Comparison of ENCODE assay signal across 2 cellular contexts in the genomic region with DNA sequence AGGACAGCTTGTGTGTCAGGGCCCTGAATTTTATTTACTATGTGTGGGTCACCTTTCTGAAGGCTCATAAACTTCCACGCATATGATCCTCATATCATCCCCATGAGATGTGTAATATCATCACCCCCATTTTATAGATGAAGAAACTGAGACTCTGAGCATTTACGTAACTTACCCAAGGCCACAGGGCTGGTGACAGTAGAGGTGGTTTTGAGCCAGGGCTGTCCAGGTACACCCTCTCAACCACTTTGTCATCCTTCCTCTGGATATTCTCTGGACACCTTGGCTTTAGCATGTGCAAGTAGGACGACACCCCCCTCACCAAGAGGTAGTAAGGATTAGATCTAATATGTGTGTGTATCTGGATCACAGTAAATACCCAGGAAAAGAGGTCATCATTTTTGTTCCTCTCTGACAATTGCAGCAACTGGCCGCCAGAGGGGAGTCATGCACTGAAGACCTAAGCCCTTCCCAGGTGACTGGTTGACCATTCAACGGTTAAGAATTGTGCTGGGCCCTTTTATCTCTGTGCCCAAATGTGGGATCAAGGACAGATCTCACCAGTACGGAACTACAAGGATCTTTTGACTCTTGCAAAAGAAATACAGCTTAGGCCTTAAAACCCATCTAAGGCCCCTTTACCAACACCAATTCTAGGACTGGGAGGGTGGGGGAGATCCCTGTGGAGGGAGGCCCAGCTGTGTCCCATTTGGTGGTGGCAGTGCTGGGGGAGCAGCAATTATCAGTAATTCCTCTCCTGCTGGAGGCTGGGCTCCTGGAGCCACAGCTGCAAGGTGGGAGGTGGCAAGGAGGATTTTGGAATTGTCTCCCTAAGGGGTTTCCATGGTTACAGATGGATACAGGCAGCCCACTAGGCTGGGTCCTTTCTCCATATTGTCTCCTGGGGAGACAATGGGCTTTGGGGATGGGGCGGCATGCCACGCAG.
TF ChIP-seq lines count a peak whose summit lies in the region.

No MANE protein-coding gene starts in this region.

TF ChIP-seq in GM23338, 12 proteins besides CTCF, POLR2A, EP300 and RAD21 (continues in another document):
- TF ChIP-seq EZH2 (IDR thresholded peaks at IDR 0.05; ENCODE audit: low read depth, unreplicated experiment) (no peak), POLR2AphosphoS5 (IDR thresholded peaks at IDR 0.05; ENCODE audit: low read depth) (no peak), ZNF331 (CRISPR knock-in tag; IDR thresholded peaks at IDR 0.05; ENCODE audit: low read depth) (no peak), EZH2phosphoT487 (IDR thresholded peaks at IDR 0.05; ENCODE audit: unreplicated experiment) (no peak), JUNB (IDR thresholded peaks at IDR 0.05; ENCODE audit: unreplicated experiment) (no peak), STAT1 (IDR thresholded peaks at IDR 0.05; ENCODE audit: unreplicated experiment) (no peak), ZNF114 (CRISPR knock-in tag; IDR thresholded peaks at IDR 0.05) (no peak)
- TF ChIP-seq, protein P1, sequence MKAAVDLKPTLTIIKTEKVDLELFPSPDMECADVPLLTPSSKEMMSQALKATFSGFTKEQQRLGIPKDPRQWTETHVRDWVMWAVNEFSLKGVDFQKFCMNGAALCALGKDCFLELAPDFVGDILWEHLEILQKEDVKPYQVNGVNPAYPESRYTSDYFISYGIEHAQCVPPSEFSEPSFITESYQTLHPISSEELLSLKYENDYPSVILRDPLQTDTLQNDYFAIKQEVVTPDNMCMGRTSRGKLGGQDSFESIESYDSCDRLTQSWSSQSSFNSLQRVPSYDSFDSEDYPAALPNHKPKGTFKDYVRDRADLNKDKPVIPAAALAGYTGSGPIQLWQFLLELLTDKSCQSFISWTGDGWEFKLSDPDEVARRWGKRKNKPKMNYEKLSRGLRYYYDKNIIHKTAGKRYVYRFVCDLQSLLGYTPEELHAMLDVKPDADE (IDR thresholded peaks at IDR 0.05): no peak
- TF ChIP-seq, protein P2, sequence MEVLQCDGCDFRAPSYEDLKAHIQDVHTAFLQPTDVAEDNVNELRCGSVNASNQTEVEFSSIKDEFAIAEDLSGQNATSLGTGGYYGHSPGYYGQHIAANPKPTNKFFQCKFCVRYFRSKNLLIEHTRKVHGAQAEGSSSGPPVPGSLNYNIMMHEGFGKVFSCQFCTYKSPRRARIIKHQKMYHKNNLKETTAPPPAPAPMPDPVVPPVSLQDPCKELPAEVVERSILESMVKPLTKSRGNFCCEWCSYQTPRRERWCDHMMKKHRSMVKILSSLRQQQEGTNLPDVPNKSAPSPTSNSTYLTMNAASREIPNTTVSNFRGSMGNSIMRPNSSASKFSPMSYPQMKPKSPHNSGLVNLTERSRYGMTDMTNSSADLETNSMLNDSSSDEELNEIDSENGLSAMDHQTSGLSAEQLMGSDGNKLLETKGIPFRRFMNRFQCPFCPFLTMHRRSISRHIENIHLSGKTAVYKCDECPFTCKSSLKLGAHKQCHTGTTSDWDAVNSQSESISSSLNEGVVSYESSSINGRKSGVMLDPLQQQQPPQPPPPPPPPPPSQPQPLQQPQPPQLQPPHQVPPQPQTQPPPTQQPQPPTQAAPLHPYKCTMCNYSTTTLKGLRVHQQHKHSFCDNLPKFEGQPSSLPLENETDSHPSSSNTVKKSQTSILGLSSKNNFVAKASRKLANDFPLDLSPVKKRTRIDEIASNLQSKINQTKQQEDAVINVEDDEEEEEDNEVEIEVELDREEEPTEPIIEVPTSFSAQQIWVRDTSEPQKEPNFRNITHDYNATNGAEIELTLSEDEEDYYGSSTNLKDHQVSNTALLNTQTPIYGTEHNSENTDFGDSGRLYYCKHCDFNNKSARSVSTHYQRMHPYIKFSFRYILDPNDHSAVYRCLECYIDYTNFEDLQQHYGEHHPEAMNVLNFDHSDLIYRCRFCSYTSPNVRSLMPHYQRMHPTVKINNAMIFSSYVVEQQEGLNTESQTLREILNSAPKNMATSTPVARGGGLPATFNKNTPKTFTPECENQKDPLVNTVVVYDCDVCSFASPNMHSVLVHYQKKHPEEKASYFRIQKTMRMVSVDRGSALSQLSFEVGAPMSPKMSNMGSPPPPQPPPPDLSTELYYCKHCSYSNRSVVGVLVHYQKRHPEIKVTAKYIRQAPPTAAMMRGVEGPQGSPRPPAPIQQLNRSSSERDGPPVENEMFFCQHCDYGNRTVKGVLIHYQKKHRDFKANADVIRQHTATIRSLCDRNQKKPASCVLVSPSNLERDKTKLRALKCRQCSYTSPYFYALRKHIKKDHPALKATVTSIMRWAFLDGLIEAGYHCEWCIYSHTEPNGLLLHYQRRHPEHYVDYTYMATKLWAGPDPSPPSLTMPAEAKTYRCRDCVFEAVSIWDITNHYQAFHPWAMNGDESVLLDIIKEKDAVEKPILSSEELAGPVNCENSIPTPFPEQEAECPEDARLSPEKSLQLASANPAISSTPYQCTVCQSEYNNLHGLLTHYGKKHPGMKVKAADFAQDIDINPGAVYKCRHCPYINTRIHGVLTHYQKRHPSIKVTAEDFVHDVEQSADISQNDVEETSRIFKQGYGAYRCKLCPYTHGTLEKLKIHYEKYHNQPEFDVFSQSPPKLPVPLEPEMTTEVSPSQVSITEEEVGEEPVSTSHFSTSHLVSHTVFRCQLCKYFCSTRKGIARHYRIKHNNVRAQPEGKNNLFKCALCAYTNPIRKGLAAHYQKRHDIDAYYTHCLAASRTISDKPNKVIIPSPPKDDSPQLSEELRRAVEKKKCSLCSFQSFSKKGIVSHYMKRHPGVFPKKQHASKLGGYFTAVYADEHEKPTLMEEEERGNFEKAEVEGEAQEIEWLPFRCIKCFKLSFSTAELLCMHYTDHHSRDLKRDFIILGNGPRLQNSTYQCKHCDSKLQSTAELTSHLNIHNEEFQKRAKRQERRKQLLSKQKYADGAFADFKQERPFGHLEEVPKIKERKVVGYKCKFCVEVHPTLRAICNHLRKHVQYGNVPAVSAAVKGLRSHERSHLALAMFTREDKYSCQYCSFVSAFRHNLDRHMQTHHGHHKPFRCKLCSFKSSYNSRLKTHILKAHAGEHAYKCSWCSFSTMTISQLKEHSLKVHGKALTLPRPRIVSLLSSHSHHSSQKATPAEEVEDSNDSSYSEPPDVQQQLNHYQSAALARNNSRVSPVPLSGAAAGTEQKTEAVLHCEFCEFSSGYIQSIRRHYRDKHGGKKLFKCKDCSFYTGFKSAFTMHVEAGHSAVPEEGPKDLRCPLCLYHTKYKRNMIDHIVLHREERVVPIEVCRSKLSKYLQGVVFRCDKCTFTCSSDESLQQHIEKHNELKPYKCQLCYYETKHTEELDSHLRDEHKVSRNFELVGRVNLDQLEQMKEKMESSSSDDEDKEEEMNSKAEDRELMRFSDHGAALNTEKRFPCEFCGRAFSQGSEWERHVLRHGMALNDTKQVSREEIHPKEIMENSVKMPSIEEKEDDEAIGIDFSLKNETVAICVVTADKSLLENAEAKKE (CRISPR knock-in tag; IDR thresholded peaks at IDR 0.05): no peak

TF ChIP-seq in HepG2, 621 proteins besides CTCF, POLR2A, EP300 and RAD21 (continues in another document):
- TF ChIP-seq SP2 (CRISPR knock-in tag; IDR thresholded peaks at IDR 0.05) (no peak), ZNF331 (CRISPR knock-in tag; IDR thresholded peaks at IDR 0.05) (peak; percentile 45; the same call in 1 of the 2 replicates), GATAD2A (CRISPR knock-in tag; IDR thresholded peaks at IDR 0.05) (peak; percentile 54), BHLHE40 (IDR thresholded peaks at IDR 0.05; ENCODE audit: low read length) (0 out of 2 replicates have a peak, but pooled peaks have one; percentile 22), ZNF777 (CRISPR knock-in tag; IDR thresholded peaks at IDR 0.05) (no peak), CBX5 (CRISPR knock-in tag; IDR thresholded peaks at IDR 0.05; ENCODE audit: borderline replicate concordance) (0 out of 2 replicates have a peak, but pooled peaks have one; percentile 16), ZNF629 (CRISPR knock-in tag; conservative IDR thresholded peaks at IDR 0.05) (peak; percentile 98), KLF16 (CRISPR knock-in tag; IDR thresholded peaks at IDR 0.05) (peak in 1 of 2 experiments; percentile 47; a peak in 1 of 4 replicates), DR1 (CRISPR knock-in tag; IDR thresholded peaks at IDR 0.05) (no peak), ZKSCAN1 (IDR thresholded peaks at IDR 0.05; ENCODE audit: low read length) (no peak), ZNF367 (CRISPR knock-in tag; IDR thresholded peaks at IDR 0.05; ENCODE audit: borderline replicate concordance) (0 out of 2 replicates have a peak, but pooled peaks have one; percentile 38), ZEB1 (IDR thresholded peaks at IDR 0.05; ENCODE audit: insufficient replicate concordance, low read depth) (no peak), FOSL2 (CRISPR knock-in tag; IDR thresholded peaks at IDR 0.05) (peak; percentile 32; the same call in 1 of the 2 replicates), CREB1 (IDR thresholded peaks at IDR 0.05) (no peak), CREB1 (CRISPR knock-in tag; IDR thresholded peaks at IDR 0.05) (0 out of 2 replicates have a peak, but pooled peaks have one; percentile 21), SIN3A (IDR thresholded peaks at IDR 0.05; ENCODE audit: borderline replicate concordance, low read depth, low read length) (no peak), SAP130 (CRISPR knock-in tag; IDR thresholded peaks at IDR 0.05; ENCODE audit: low read depth) (peak; percentile 48; the same call in 1 of the 2 replicates), ZNF350 (CRISPR knock-in tag; IDR thresholded peaks at IDR 0.05; ENCODE audit: borderline replicate concordance, low read depth) (peak; percentile 21; the same call in 1 of the 2 replicates), ZFX (CRISPR knock-in tag; IDR thresholded peaks at IDR 0.05; ENCODE audit: low read depth) (peak; percentile 32; the same call in 1 of the 2 replicates), SALL1 (CRISPR knock-in tag; IDR thresholded peaks at IDR 0.05) (peak; percentile 52), RFXAP (CRISPR knock-in tag; IDR thresholded peaks at IDR 0.05; ENCODE audit: borderline replicate concordance) (0 out of 2 replicates have a peak, but pooled peaks have one; percentile 34), ELF3 (CRISPR knock-in tag; IDR thresholded peaks at IDR 0.05) (0 out of 2 replicates have a peak, but pooled peaks have one; percentile 26), LCORL (IDR thresholded peaks at IDR 0.05) (no peak), LCORL (CRISPR knock-in tag; IDR thresholded peaks at IDR 0.05) (0 out of 2 replicates have a peak, but pooled peaks have one; percentile 35), SP5 (CRISPR knock-in tag; IDR thresholded peaks at IDR 0.05; ENCODE audit: borderline replicate concordance, low read depth) (0 out of 2 replicates have a peak, but pooled peaks have one; percentile 14), TARDBP (CRISPR knock-in tag; IDR thresholded peaks at IDR 0.05) (0 out of 2 replicates have a peak, but pooled peaks have one; percentile 33), SMC3 (IDR thresholded peaks at IDR 0.05; ENCODE audit: low read length) (peak; percentile 99), MIER2 (CRISPR knock-in tag; IDR thresholded peaks at IDR 0.05) (0 out of 2 replicates have a peak, but pooled peaks have one; percentile 25), FOXC1 (CRISPR knock-in tag; IDR thresholded peaks at IDR 0.05; ENCODE audit: borderline replicate concordance) (0 out of 2 replicates have a peak, but pooled peaks have one; percentile 28), RCOR2 (CRISPR knock-in tag; IDR thresholded peaks at IDR 0.05) (0 out of 2 replicates have a peak, but pooled peaks have one; percentile 20)
- TF ChIP-seq, protein P3, sequence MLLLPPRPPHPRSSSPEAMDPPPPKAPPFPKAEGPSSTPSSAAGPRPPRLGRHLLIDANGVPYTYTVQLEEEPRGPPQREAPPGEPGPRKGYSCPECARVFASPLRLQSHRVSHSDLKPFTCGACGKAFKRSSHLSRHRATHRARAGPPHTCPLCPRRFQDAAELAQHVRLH (CRISPR knock-in tag; IDR thresholded peaks at IDR 0.05; ENCODE audit: borderline replicate concordance, low read depth): 0 out of 2 replicates have a peak, but pooled peaks have one; percentile 36
- TF ChIP-seq, protein P4, sequence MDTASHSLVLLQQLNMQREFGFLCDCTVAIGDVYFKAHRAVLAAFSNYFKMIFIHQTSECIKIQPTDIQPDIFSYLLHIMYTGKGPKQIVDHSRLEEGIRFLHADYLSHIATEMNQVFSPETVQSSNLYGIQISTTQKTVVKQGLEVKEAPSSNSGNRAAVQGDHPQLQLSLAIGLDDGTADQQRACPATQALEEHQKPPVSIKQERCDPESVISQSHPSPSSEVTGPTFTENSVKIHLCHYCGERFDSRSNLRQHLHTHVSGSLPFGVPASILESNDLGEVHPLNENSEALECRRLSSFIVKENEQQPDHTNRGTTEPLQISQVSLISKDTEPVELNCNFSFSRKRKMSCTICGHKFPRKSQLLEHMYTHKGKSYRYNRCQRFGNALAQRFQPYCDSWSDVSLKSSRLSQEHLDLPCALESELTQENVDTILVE (CRISPR knock-in tag; IDR thresholded peaks at IDR 0.05): peak; percentile 29; the same call in 1 of the 2 replicates
- TF ChIP-seq, protein P5, sequence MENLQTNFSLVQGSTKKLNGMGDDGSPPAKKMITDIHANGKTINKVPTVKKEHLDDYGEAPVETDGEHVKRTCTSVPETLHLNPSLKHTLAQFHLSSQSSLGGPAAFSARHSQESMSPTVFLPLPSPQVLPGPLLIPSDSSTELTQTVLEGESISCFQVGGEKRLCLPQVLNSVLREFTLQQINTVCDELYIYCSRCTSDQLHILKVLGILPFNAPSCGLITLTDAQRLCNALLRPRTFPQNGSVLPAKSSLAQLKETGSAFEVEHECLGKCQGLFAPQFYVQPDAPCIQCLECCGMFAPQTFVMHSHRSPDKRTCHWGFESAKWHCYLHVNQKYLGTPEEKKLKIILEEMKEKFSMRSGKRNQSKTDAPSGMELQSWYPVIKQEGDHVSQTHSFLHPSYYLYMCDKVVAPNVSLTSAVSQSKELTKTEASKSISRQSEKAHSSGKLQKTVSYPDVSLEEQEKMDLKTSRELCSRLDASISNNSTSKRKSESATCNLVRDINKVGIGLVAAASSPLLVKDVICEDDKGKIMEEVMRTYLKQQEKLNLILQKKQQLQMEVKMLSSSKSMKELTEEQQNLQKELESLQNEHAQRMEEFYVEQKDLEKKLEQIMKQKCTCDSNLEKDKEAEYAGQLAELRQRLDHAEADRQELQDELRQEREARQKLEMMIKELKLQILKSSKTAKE (CRISPR knock-in tag; IDR thresholded peaks at IDR 0.05; ENCODE audit: borderline replicate concordance): no peak
- TF ChIP-seq, protein P6, sequence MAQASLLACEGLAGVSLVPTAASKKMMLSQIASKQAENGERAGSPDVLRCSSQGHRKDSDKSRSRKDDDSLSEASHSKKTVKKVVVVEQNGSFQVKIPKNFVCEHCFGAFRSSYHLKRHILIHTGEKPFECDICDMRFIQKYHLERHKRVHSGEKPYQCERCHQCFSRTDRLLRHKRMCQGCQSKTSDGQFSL (CRISPR knock-in tag; IDR thresholded peaks at IDR 0.05): 0 out of 2 replicates have a peak, but pooled peaks have one; percentile 21
- TF ChIP-seq, protein P7, sequence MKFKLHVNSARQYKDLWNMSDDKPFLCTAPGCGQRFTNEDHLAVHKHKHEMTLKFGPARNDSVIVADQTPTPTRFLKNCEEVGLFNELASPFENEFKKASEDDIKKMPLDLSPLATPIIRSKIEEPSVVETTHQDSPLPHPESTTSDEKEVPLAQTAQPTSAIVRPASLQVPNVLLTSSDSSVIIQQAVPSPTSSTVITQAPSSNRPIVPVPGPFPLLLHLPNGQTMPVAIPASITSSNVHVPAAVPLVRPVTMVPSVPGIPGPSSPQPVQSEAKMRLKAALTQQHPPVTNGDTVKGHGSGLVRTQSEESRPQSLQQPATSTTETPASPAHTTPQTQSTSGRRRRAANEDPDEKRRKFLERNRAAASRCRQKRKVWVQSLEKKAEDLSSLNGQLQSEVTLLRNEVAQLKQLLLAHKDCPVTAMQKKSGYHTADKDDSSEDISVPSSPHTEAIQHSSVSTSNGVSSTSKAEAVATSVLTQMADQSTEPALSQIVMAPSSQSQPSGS (CRISPR knock-in tag; IDR thresholded peaks at IDR 0.05): peak; percentile 62; the same call in 1 of the 2 replicates
- TF ChIP-seq, protein P8, sequence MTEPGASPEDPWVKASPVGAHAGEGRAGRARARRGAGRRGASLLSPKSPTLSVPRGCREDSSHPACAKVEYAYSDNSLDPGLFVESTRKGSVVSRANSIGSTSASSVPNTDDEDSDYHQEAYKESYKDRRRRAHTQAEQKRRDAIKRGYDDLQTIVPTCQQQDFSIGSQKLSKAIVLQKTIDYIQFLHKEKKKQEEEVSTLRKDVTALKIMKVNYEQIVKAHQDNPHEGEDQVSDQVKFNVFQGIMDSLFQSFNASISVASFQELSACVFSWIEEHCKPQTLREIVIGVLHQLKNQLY (CRISPR knock-in tag; IDR thresholded peaks at IDR 0.05): 0 out of 2 replicates have a peak, but pooled peaks have one; percentile 33
